22 cellular contexts compared by ENCODE assay signal in the genomic region with DNA sequence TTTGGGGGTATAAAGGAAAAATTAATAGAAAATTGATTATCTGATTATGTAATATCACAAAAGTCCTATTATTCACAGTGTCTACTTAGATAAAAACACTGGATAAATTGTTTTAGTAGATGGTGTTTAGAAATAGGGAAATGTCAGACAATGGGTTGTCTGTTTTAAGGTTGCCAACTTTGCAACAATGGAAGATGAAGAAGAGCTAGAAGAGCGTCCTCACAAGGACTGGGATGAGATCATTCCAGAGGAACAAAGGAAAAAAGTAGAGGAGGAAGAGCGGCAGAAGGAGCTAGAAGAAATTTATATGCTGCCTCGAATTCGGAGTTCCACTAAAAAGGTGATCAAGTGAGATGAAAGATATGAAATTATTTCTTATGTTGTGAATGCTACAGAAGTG.
A peak's percentile ranks its signal among the peaks of the same experiment; 100 is the strongest.
DNase-seq lines count a peak whose midpoint lies in the region; ATAC-seq and TF ChIP-seq lines count a peak whose summit lies in the region.
"Had no signal": no experiment of that assay in that cellular context is flagged by ENCODE, and none has a peak within 500 bp of the region (broad histone marks: within the 10 kb centered on the region; RNA-seq: fewer than 3 reads in every experiment).

No MANE protein-coding gene starts in this region.

- H3K79me2 ChIP-seq in MM.1S (ENCODE audit: low read length), result peaks cover 11% of the 10 kb centered on the region; the same call in 1 of the 2 replicates

- POLR2A ChIA-PET in CD8-positive, alpha-beta T cell (lab: Charles Lee), result interaction anchor here (0.5 to 1.6 kb wide), 3 partner anchors 9 to 180 kb away, joined by 3 read pairs; no protein-coding TSS in a partner anchor

- intact Hi-C loops in CD8-positive, alpha-beta T cell (cut with DNase I, micrococcal nuclease), result loop anchor here (2.0 to 5.0 kb wide), 2 partner anchors 21 to 33 kb away; no protein-coding TSS in a partner anchor

- no peaks in the 10 kb centered on the region for H3K27me3 Mint-ChIP-seq in CD8-positive, alpha-beta T cell (ENCODE audit: low read depth)
- no peaks in the 10 kb centered on the region for H3K27me3 Mint-ChIP-seq in T-helper 17 cell
- H3K27me3 Mint-ChIP-seq in endothelial cell (ENCODE audit: unreplicated experiment), result peaks cover 2% of the 10 kb centered on the region
- H3K27me3 Mint-ChIP-seq in neural crest cell (ENCODE audit: low read depth), result no peaks in the 10 kb centered on the region
- H3K27me3 Mint-ChIP-seq: CD4-positive, alpha-beta T cell had no signal

- ATAC-seq in CD8-positive, alpha-beta T cell, result no peak
- ATAC-seq in T-helper 17 cell (no peak), HG03378 (IDR thresholded peaks at IDR 0.05; ENCODE audit: unreplicated experiment) (no peak)
- ATAC-seq: gastroesophageal sphincter, left cardiac atrium, mucosa of descending colon, sciatic nerve had no signal

- no peak for DNase-seq in CD8-positive, alpha-beta T cell
- no peak for DNase-seq in T-helper 17 cell
- no peak for DNase-seq in endothelial cell (ENCODE audit: low spot score)
- DNase-seq in neural crest cell (ENCODE audit: low read depth, low spot score), result no peak
- DNase-seq in HAP-1 (ENCODE audit: low spot score in 2 of 2), result no peak
- DNase-seq in MM.1S, result no peak
- DNase-seq in T-helper 9 cell, result no peak
- DNase-seq: activated CD4-positive, CD25-positive, alpha-beta regulatory T cell; activated gamma-delta T cell; CD4-positive, alpha-beta T cell; DMS79 treated with DMSO at 0.1 percent for 48 hours; HCEC 1CT; left cardiac atrium; mucosa of descending colon; NCI-H1436 treated with DMSO at 0.1 percent for 48 hours; NCI-H226; NCI-H82; T1000; thyroid gland had no signal

- H3K9me2 ChIP-seq in MM.1S (replicated peaks; ENCODE audit: insufficient read depth, low read length), result no peaks in the 10 kb centered on the region

- no peaks in the 10 kb centered on the region for H3K9me3 ChIP-seq in CD8-positive, alpha-beta T cell (ENCODE audit: low read length)
- H3K9me3 ChIP-seq in T-helper 17 cell (ENCODE audit: control insufficient read depth, low read length, poor library complexity, severe bottlenecking), result no peaks in the 10 kb centered on the region
- no peaks in the 10 kb centered on the region for H3K9me3 ChIP-seq in HAP-1
- H3K9me3 ChIP-seq in MM.1S (replicated peaks; ENCODE audit: insufficient read depth, low read length), result no peaks in the 10 kb centered on the region
- H3K9me3 ChIP-seq: gastroesophageal sphincter, mucosa of descending colon, thyroid gland had no signal

- H3K4me3 Mint-ChIP-seq in CD8-positive, alpha-beta T cell, result no peak overlapping the region
- peak overlapping the region; percentile 60 for H3K4me3 Mint-ChIP-seq in T-helper 17 cell
- peak overlapping the region; percentile 43 for H3K4me3 Mint-ChIP-seq in endothelial cell (ENCODE audit: unreplicated experiment)
- H3K4me3 Mint-ChIP-seq in neural crest cell, result no peak overlapping the region
- H3K4me3 Mint-ChIP-seq: CD4-positive, alpha-beta T cell had no signal

- H3K4me1 Mint-ChIP-seq in CD8-positive, alpha-beta T cell (ENCODE audit: low read depth), result peaks cover 27% of the 10 kb centered on the region
- H3K4me1 Mint-ChIP-seq in T-helper 17 cell, result peaks cover 24% of the 10 kb centered on the region
- H3K4me1 Mint-ChIP-seq in endothelial cell (ENCODE audit: unreplicated experiment), result no peaks in the 10 kb centered on the region
- H3K4me1 Mint-ChIP-seq in neural crest cell, result peaks cover 12% of the 10 kb centered on the region

- H3K9ac ChIP-seq in MM.1S (ENCODE audit: low read length), result no peak overlapping the region

- TF ChIP-seq CTCF in CD8-positive, alpha-beta T cell (IDR thresholded peaks at IDR 0.05), result no peak
- no peak for TF ChIP-seq CTCF in endothelial cell (IDR thresholded peaks at IDR 0.05; ENCODE audit: unreplicated experiment)
- no peak for TF ChIP-seq CTCF in neural crest cell (conservative IDR thresholded peaks at IDR 0.05)
- TF ChIP-seq CTCF in MM.1S (IDR thresholded peaks at IDR 0.05; ENCODE audit: low read length), result no peak

- peak overlapping the region; percentile 21 for H3K27ac ChIP-seq in CD8-positive, alpha-beta T cell (ENCODE audit: low read depth, low read length)
- no peak overlapping the region for H3K27ac ChIP-seq in MM.1S (ENCODE audit: low read length)
- H3K27ac ChIP-seq: gastroesophageal sphincter, thyroid gland had no signal

- no peaks in the 10 kb centered on the region for H3K9me3 Mint-ChIP-seq in CD8-positive, alpha-beta T cell
- no peaks in the 10 kb centered on the region for H3K9me3 Mint-ChIP-seq in endothelial cell (ENCODE audit: unreplicated experiment)
- no peaks in the 10 kb centered on the region for H3K9me3 Mint-ChIP-seq in neural crest cell
- H3K9me3 Mint-ChIP-seq: CD4-positive, alpha-beta T cell had no signal

- in situ Hi-C loops in HAP-1 (cut with MboI; ENCODE audit: low sequenced_read_pairs), result no loop called here

- H3K27ac Mint-ChIP-seq in CD8-positive, alpha-beta T cell, result no peak overlapping the region
- H3K27ac Mint-ChIP-seq in T-helper 17 cell (peak overlapping the region; percentile 81), endothelial cell (ENCODE audit: unreplicated experiment) (no peak overlapping the region), neural crest cell (ENCODE audit: unreplicated experiment) (peak overlapping the region; percentile 85)
- H3K27ac Mint-ChIP-seq: CD4-positive, alpha-beta T cell had no signal

- peaks cover 55% of the 10 kb centered on the region for H3K36me3 Mint-ChIP-seq in CD8-positive, alpha-beta T cell
- H3K36me3 Mint-ChIP-seq in T-helper 17 cell (ENCODE audit: low read depth) (peaks cover 15% of the 10 kb centered on the region), endothelial cell (ENCODE audit: low read depth, unreplicated experiment) (peaks cover 22% of the 10 kb centered on the region), neural crest cell (ENCODE audit: low read depth) (peaks cover 22% of the 10 kb centered on the region)

- H4K20me1 ChIP-seq in MM.1S (ENCODE audit: insufficient read depth, low read length), result no peaks in the 10 kb centered on the region

- no peak overlapping the region for H3K4me2 ChIP-seq in MM.1S (ENCODE audit: low read depth, low read length)

- peaks cover 73% of the 10 kb centered on the region for H3K36me3 ChIP-seq in CD8-positive, alpha-beta T cell (ENCODE audit: insufficient read depth, low read length)
- H3K36me3 ChIP-seq in HAP-1 (replicated peaks) (peaks cover 60% of the 10 kb centered on the region), MM.1S (replicated peaks; ENCODE audit: insufficient read depth, low read length) (no peaks in the 10 kb centered on the region; the same call in 1 of the 2 replicates)

- H3K27me3 ChIP-seq in CD8-positive, alpha-beta T cell (ENCODE audit: insufficient read depth, low read length), result no peaks in the 10 kb centered on the region
- H3K27me3 ChIP-seq in HAP-1 (ENCODE audit: low read depth) (no peaks in the 10 kb centered on the region), MM.1S (replicated peaks; ENCODE audit: insufficient read depth, low read length) (no peaks in the 10 kb centered on the region)
- H3K27me3 ChIP-seq: gastroesophageal sphincter, thyroid gland had no signal

- H3K4me3 ChIP-seq in CD8-positive, alpha-beta T cell (ENCODE audit: low read depth, low read length), result no peak overlapping the region
- no peak overlapping the region for H3K4me3 ChIP-seq in HAP-1
- H3K4me3 ChIP-seq in MM.1S (ENCODE audit: low read length), result no peak overlapping the region
- H3K4me3 ChIP-seq: gastroesophageal sphincter, mucosa of descending colon, thyroid gland had no signal

- no peaks in the 10 kb centered on the region for H3F3A ChIP-seq in MM.1S (ENCODE audit: insufficient read depth, low read length)

- no peaks in the 10 kb centered on the region for H3K4me1 ChIP-seq in CD8-positive, alpha-beta T cell (ENCODE audit: insufficient read depth, low read length)
- H3K4me1 ChIP-seq in HAP-1 (no peaks in the 10 kb centered on the region), MM.1S (ENCODE audit: low read length) (peaks cover 3% of the 10 kb centered on the region; the same call in 1 of the 2 replicates)

- H2AFZ ChIP-seq in MM.1S (ENCODE audit: low read length), result no peak overlapping the region

- CTCF ChIA-PET in CD8-positive, alpha-beta T cell (lab: Charles Lee), result interaction anchor here (0.8 to 0.9 kb wide), 2 partner anchors 67 to 186 kb away, joined by 3 to 4 read pairs; no protein-coding TSS in a partner anchor

Comparison
In these comparisons a context has a peak if more than half of its experiments do, and no peak if none do; other contexts are left out.
1. H3K27ac Mint-ChIP-seq: peak in T-helper 17 cell (single experiment) and neural crest cell (single experiment); none in CD8-positive, alpha-beta T cell (single experiment) and endothelial cell (single experiment).
2. H3K4me3 Mint-ChIP-seq: peak in T-helper 17 cell (single experiment) and endothelial cell (single experiment); none in CD8-positive, alpha-beta T cell (single experiment) and neural crest cell (single experiment).